ENCODE assay signal across 19 cellular contexts in the genomic region with DNA sequence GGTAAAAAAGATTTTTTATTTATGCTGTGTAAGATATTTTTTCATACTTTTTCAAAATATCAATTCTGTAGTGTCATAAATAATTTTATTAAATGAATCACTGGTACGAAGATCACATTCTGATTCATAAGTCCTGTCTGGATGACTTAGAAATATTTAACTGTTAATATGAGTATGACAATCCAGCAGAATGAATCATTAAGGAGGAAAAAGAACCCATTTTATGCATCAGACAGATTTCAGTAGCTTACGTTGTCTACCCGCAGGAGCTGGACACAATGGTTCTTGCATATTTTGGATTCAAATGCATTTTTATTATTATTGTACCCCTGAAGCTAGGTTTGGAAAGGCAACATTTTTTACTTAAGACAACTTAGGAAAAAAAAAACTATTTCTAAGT.
"Had no signal": no experiment of that assay in that cellular context is flagged by ENCODE, and none has a peak within 500 bp of the region (broad histone marks: within the 10 kb centered on the region; RNA-seq: fewer than 3 reads in every experiment).

No MANE protein-coding gene starts in this region.

- H3K36me3 ChIP-seq: esophagus squamous epithelium, stomach had no signal

- H3K9ac ChIP-seq: parathyroid adenoma had no signal

- H3K4me1 ChIP-seq: esophagus squamous epithelium, foreskin keratinocyte, parathyroid adenoma, psoas muscle, stomach had no signal

- H3K27ac ChIP-seq: esophagus squamous epithelium, foreskin keratinocyte, hepatocyte, parathyroid adenoma, psoas muscle, skin epidermis, stomach had no signal

- H3K4me3 Mint-ChIP-seq: naive thymus-derived CD4-positive, alpha-beta T cell; nephron progenitor cell had no signal

- H3K4me1 Mint-ChIP-seq: naive thymus-derived CD4-positive, alpha-beta T cell; nephron progenitor cell had no signal

- H2AFZ ChIP-seq: hepatocyte, parathyroid adenoma had no signal

- H3K27me3 Mint-ChIP-seq: naive thymus-derived CD4-positive, alpha-beta T cell had no signal

- H3K9me3 ChIP-seq: esophagus squamous epithelium, psoas muscle, stomach had no signal

- H3K27me3 ChIP-seq: esophagus squamous epithelium, foreskin keratinocyte, hepatocyte, stomach had no signal

- H3K4me3 ChIP-seq: esophagus squamous epithelium, hepatocyte, psoas muscle, skin epidermis, stomach had no signal

- ATAC-seq: foreskin keratinocyte; naive thymus-derived CD4-positive, alpha-beta T cell; psoas muscle; sciatic nerve had no signal

- H3K36me3 Mint-ChIP-seq: naive thymus-derived CD4-positive, alpha-beta T cell had no signal

- H3K79me2 ChIP-seq: hepatocyte, parathyroid adenoma had no signal

- H3K9me3 Mint-ChIP-seq: nephron progenitor cell had no signal

- H3K27ac Mint-ChIP-seq: naive thymus-derived CD4-positive, alpha-beta T cell; nephron progenitor cell had no signal

- DNase-seq: cortex of kidney; effector memory CD4-positive, alpha-beta T cell; esophagus squamous epithelium; foreskin keratinocyte; head of caudate nucleus; kidney; mesendoderm; naive thymus-derived CD4-positive, alpha-beta T cell; nephron progenitor cell; psoas muscle; retina; stimulated activated CD4-positive, alpha-beta T cell treated with anti-CD3 and anti-CD28 coated beads, Interleukin-12 subunit alpha, Interleukin-12 subunit beta, amount 100 ng/mL, for 4 hours; stimulated activated naive CD4-positive, alpha-beta T cell; stomach; trophoblast cell had no signal

- H3K4me2 ChIP-seq: hepatocyte had no signal
